In genomic region chr2:98936133-98936916, GRCh38 we compare ENCODE assay signal across 8 cellular contexts.
A peak's percentile ranks its signal among the peaks of the same experiment; 100 is the strongest.
DNase-seq lines count a peak whose midpoint lies in the region; ATAC-seq lines count a peak whose summit lies in the region.

Gene CRACDL, minus strand, starts transcription at chr2:98936225. Its CDS starts 89,425 bp downstream, at chr2:98846800.

- H3K27me3 Mint-ChIP-seq in activated naive CD8-positive, alpha-beta T cell, result peaks cover 40% of the 10 kb centered on the region

- H3K36me3 Mint-ChIP-seq in activated naive CD8-positive, alpha-beta T cell, result no peaks in the 10 kb centered on the region

- H3K9me3 Mint-ChIP-seq in activated naive CD8-positive, alpha-beta T cell (ENCODE audit: low read depth), result no peaks in the 10 kb centered on the region

- no peaks in the 10 kb centered on the region for H3K4me1 ChIP-seq in iPS-15b (ENCODE audit: control insufficient read depth, insufficient read depth, low read length)

- H3K9ac ChIP-seq in iPS-15b (ENCODE audit: low read depth, low read length), result no peak within 1 kb of the TSS

- peak within 1 kb of the TSS; percentile 61 for H3K4me3 ChIP-seq in iPS-15b (ENCODE audit: low read depth, low read length)
- peak within 1 kb of the TSS; percentile 51 for H3K4me3 ChIP-seq in skeletal muscle cell (ENCODE audit: low read depth, low read length)

- H3K27ac Mint-ChIP-seq in activated naive CD8-positive, alpha-beta T cell, result no peak within 1 kb of the TSS

- peaks cover 61% of the 10 kb centered on the region for H3K27me3 ChIP-seq in iPS-15b (ENCODE audit: control insufficient read depth, insufficient read depth, low read length)

- no peaks in the 10 kb centered on the region for H3K9me3 ChIP-seq in iPS-15b (ENCODE audit: control insufficient read depth, insufficient read depth, low read length)

- in situ Hi-C loops in KBM-7 (cut with MboI; ENCODE audit: low pct_unique_long_range_greater_than_20kb, low sequenced_read_pairs), result no loop called here

- H3K36me3 ChIP-seq in iPS-15b (ENCODE audit: control insufficient read depth, insufficient read depth, low read length), result no peaks in the 10 kb centered on the region

- H3K4me3 Mint-ChIP-seq in activated naive CD8-positive, alpha-beta T cell, result peak within 1 kb of the TSS; percentile 86

- peaks cover 11% of the 10 kb centered on the region for H3K4me1 Mint-ChIP-seq in activated naive CD8-positive, alpha-beta T cell (ENCODE audit: low read depth)

- DNase-seq in CD1c-positive myeloid dendritic cell (ENCODE audit: extremely low spot score), result peak; percentile 92
- DNase-seq in KBM-7, result peak; percentile 22
- DNase-seq in skeletal muscle cell (ENCODE audit: low read depth), result no peak
- no peak for DNase-seq in islet precursor cell

- ATAC-seq in GM21717 (IDR thresholded peaks at IDR 0.05; ENCODE audit: unreplicated experiment) (no peak), GM19397 (IDR thresholded peaks at IDR 0.05; ENCODE audit: unreplicated experiment) (no peak)

Comparison
In these comparisons a context has a peak if more than half of its experiments do, and no peak if none do; other contexts are left out.
1. DNase-seq: peak in CD1c-positive myeloid dendritic cell (single experiment) and KBM-7 (single experiment); none in skeletal muscle cell (single experiment) and islet precursor cell (single experiment).